29 cellular contexts compared by ENCODE assay signal in the genomic region with DNA sequence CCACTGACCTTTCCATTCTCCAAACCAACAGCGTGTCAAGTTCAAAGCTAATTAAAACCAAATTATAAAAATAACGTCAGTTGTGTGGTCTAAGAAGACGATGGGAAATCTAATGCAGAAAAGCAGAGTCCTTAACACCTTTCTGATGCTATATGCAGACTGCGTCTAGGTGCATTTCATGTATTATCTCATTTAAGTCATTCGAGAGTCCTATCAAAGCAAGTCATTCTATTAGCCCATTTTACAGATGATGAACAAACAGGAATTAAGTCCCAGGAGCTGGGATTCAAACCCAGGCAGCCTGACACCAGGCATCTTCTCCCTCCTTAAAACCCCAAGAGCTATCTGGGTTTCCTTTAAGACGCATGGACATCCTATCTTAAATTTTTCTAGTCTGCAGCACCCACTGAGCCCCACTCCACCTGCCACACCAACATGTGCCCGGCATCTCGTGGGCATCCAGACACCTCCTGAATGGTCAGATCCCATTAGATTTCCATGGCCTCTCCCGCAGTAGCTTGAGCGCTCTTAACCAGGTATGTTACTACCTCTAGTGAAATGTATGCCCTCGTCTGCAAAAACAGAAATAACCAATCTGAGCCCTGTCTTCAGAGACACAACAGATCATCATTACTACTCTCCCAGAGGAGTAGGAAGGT.
DNase-seq lines count a peak whose midpoint lies in the region; ATAC-seq, FAIRE-seq and TF ChIP-seq lines count a peak whose summit lies in the region.
"Had no signal": no experiment of that assay in that cellular context is flagged by ENCODE, and none has a peak within 500 bp of the region (broad histone marks: within the 10 kb centered on the region; RNA-seq: fewer than 3 reads in every experiment).

No MANE protein-coding gene starts in this region.

- no peaks in the 10 kb centered on the region for H4K20me1 ChIP-seq in H1 (replicated peaks in 1 of 2; ENCODE audit: control insufficient read depth in 1 of 2, insufficient read depth in 2 of 2, low read length in 2 of 2)

- no peak overlapping the region for H3K4me3 ChIP-seq in left ventricle myocardium inferior
- no peak overlapping the region for H3K4me3 ChIP-seq in H1 (ENCODE audit: extremely low read depth in 1 of 4, insufficient read depth in 2 of 4, low read depth in 3 of 4, low read length in 4 of 4)
- H3K4me3 ChIP-seq in neutrophil (ENCODE audit: low read depth in 1 of 2, low read length in 1 of 2) = no peak overlapping the region
- H3K4me3 ChIP-seq: dorsolateral prefrontal cortex, GM12878 had no signal

- H2AFZ ChIP-seq in H1 (ENCODE audit: low read length) = no peak overlapping the region
- H2AFZ ChIP-seq: parathyroid adenoma had no signal

- intact Hi-C loops in left ventricle myocardium inferior (cut with micrococcal nuclease) (loop anchor here (10.0 kb wide), 1 partner anchor 88 kb away; no protein-coding TSS in a partner anchor), Right ventricle myocardium inferior (cut with DNase I) (loop anchor here (5.0 to 10.0 kb wide), 3 partner anchors 36 to 242 kb away; no protein-coding TSS in a partner anchor)

- TF ChIP-seq EP300 in H1 (IDR thresholded peaks at IDR 0.05; ENCODE audit: borderline replicate concordance in 1 of 2, low read depth in 2 of 2, low read length in 2 of 2) = no peak

- H3K9me3 ChIP-seq in left ventricle myocardium inferior (replicated peaks) (no peaks in the 10 kb centered on the region), H1 (ENCODE audit: insufficient read depth in 2 of 2, low read depth in 1 of 2, low read length in 1 of 2) (no peaks in the 10 kb centered on the region), neutrophil (no peaks in the 10 kb centered on the region)

- TF ChIP-seq POLR2A in H1 (IDR thresholded peaks at IDR 0.05; ENCODE audit: control extremely low read depth in 1 of 2, low read depth in 2 of 2, low read length in 2 of 2) = no peak

- H2BK5ac ChIP-seq in H1 (ENCODE audit: low read depth, low read length) = no peak overlapping the region

- H2AK5ac ChIP-seq in H1 (ENCODE audit: low read depth, low read length) = 0 out of 2 replicates have a peak overlapping the region, but pooled peaks have one; percentile 8

- H3K9ac ChIP-seq in H1 (replicated peaks in 1 of 4; ENCODE audit: extremely low read depth in 1 of 4, low read depth in 3 of 4, low read length in 3 of 4) = no peak overlapping the region
- H3K9ac ChIP-seq: parathyroid adenoma had no signal

- no peak overlapping the region for H3K23ac ChIP-seq in H1 (ENCODE audit: insufficient read length)

- H3K27ac Mint-ChIP-seq in type B pancreatic cell = peak overlapping the region; percentile 44

- peaks cover 15% of the 10 kb centered on the region for H3K36me3 Mint-ChIP-seq in type B pancreatic cell
- H3K36me3 Mint-ChIP-seq: activated naive CD4-positive, alpha-beta T cell treated with anti-CD3 and anti-CD28 coated beads, Interleukin-2, amount 10 ng/mL, durations not matched to agents 7 days and 5 days had no signal

- POLR2A ChIA-PET in H1 (lab: Charles Lee; ENCODE audit: partially characterized antibody) = interaction anchor here (0.7 kb wide), 1 partner anchor 67 kb away, joined by 4 read pairs; no protein-coding TSS in a partner anchor

- H3K14ac ChIP-seq in H1 (ENCODE audit: insufficient read length) = no peak overlapping the region

- H3K4me2 ChIP-seq in H1 (ENCODE audit: insufficient read depth in 1 of 2, low read depth in 2 of 2, low read length in 2 of 2) = no peak overlapping the region

- H3K79me1 ChIP-seq in H1 (ENCODE audit: low read depth, low read length) = no peaks in the 10 kb centered on the region

- no peak overlapping the region for H4K8ac ChIP-seq in H1 (ENCODE audit: extremely low read depth, insufficient read depth, low read length)

- no peak overlapping the region for H4K91ac ChIP-seq in H1 (replicated peaks; ENCODE audit: insufficient read length, low read length)

- CTCF ChIA-PET in H1 (lab: Charles Lee; ENCODE audit: partially characterized antibody) = interaction anchor here (0.6 to 2.5 kb wide), 6 partner anchors 11 to 807 kb away, joined by 3 to 5 read pairs (median 4); no protein-coding TSS in a partner anchor

- WGBS in H1 (ENCODE audit: extremely low coverage in 1 of 2, insufficient coverage in 1 of 2, insufficient read length in 1 of 2, insufficient replicate concordance in 2 of 2, low coverage in 1 of 2, low lambda C conversion rate in 2 of 2, missing lambda C conversion rate in 1 of 2), 2 experiments = 91% methylated on average over 11 of the region's 11 CpGs; no CpG with 5 or more reads in 1 of the 2 experiments

- no peaks in the 10 kb centered on the region for H3K27me3 Mint-ChIP-seq in type B pancreatic cell
- H3K27me3 Mint-ChIP-seq: naive B cell had no signal

- no peak overlapping the region for H3K18ac ChIP-seq in H1 (ENCODE audit: extremely low read depth, low read length)

- H3K4me1 Mint-ChIP-seq in type B pancreatic cell (ENCODE audit: unreplicated experiment) = peaks cover 66% of the 10 kb centered on the region

- no peak overlapping the region for H3K4ac ChIP-seq in H1 (replicated peaks; ENCODE audit: insufficient read length, low read depth, low read length)

- no peak for DNase-seq in left ventricle myocardium inferior
- no peak for DNase-seq in Right ventricle myocardium inferior (ENCODE audit: missing footprints)
- no peak for DNase-seq in H1 (ENCODE audit: low read depth in 1 of 2, low spot score in 2 of 2)
- DNase-seq in type B pancreatic cell (ENCODE audit: extremely low spot score, unreplicated experiment) = no peak
- no peak for DNase-seq in stimulated activated CD4-positive, alpha-beta T cell treated with anti-CD3 and anti-CD28 coated beads, Interleukin-15, amount 100 ng/mL, for 24 hours
- DNase-seq in activated CD4-positive, alpha-beta T cell treated with anti-CD3 and anti-CD28 coated beads for 48 hours = no peak
- DNase-seq: ACHN; activated naive CD4-positive, alpha-beta T cell treated with anti-CD3 and anti-CD28 coated beads, Interleukin-2, amount 10 ng/mL, durations not matched to agents 7 days and 5 days; activated T-cell treated with anti-CD3 and anti-CD28 coated beads, Interleukin-2, amount 50 U/mL, for 72 hours; anterior cingulate cortex; caudate nucleus; dorsolateral prefrontal cortex; GOT3; Karpas-422; kidney glomerular epithelial cell; mammary epithelial cell; naive B cell; NCI-H1694 treated with DMSO at 0.1 percent for 48 hours; NCI-H2171; NCI-H510A treated with DMSO at 0.1 percent for 48 hours; NK-92 treated with Interleukin-12 subunit alpha and Interleukin-12 subunit beta, amount 100 ng/mL, for 24 hours; SHP77 treated with DMSO at 0.1 percent for 48 hours; substantia nigra; SW 1271 had no signal

- ATAC-seq in Right ventricle myocardium inferior (no peak), HG03469 (IDR thresholded peaks at IDR 0.05; ENCODE audit: unreplicated experiment) (no peak)

- H2BK15ac ChIP-seq in H1 (ENCODE audit: low read length) = no peak overlapping the region; the same call in 1 of the 2 replicates

- no peak for FAIRE-seq in H1 (lab: Jason Lieb, UNC)
- FAIRE-seq: TTC549 had no signal

- H3K36me3 ChIP-seq in left ventricle myocardium inferior (no peaks in the 10 kb centered on the region), H1 (ENCODE audit: control insufficient read depth in 2 of 4, insufficient read depth in 4 of 4, low read length in 3 of 4) (no peaks in the 10 kb centered on the region), neutrophil (no peaks in the 10 kb centered on the region)

- H3K23me2 ChIP-seq in H1 (ENCODE audit: low read depth, low read length) = no peaks in the 10 kb centered on the region

- no peaks in the 10 kb centered on the region for H3K9me3 Mint-ChIP-seq in type B pancreatic cell
- H3K9me3 Mint-ChIP-seq: activated naive CD4-positive, alpha-beta T cell treated with anti-CD3 and anti-CD28 coated beads, Interleukin-2, amount 10 ng/mL, durations not matched to agents 7 days and 5 days; activated T-cell treated with anti-CD3 and anti-CD28 coated beads, Interleukin-2, amount 50 U/mL, for 72 hours had no signal

- H3K79me2 ChIP-seq in H1 (ENCODE audit: control insufficient read depth in 1 of 2, insufficient read depth in 2 of 2, low read length in 2 of 2) = no peaks in the 10 kb centered on the region

- no peak for TF ChIP-seq RAD21 in H1 (IDR thresholded peaks at IDR 0.05 in 1 of 2, conservative IDR thresholded peaks at IDR 0.05 in 1 of 2; ENCODE audit: low read depth in 2 of 2, low read length in 2 of 2)

- H3K27ac ChIP-seq in left ventricle myocardium inferior (replicated peaks) (peak overlapping the region; percentile 70), H1 (ENCODE audit: low read depth, low read length) (no peak overlapping the region), neutrophil (peak overlapping the region; percentile 89)
- H3K27ac ChIP-seq: parathyroid adenoma had no signal

- H3K27me3 ChIP-seq in left ventricle myocardium inferior (ENCODE audit: low read depth) = no peaks in the 10 kb centered on the region
- no peaks in the 10 kb centered on the region for H3K27me3 ChIP-seq in H1 (replicated peaks in 1 of 4; ENCODE audit: control insufficient read depth in 3 of 4, extremely low read depth in 1 of 4, insufficient read depth in 3 of 4, low read length in 3 of 4)
- peaks cover 11% of the 10 kb centered on the region for H3K27me3 ChIP-seq in neutrophil

- no peak overlapping the region for H3K4me3 Mint-ChIP-seq in type B pancreatic cell
- H3K4me3 Mint-ChIP-seq: activated naive CD4-positive, alpha-beta T cell treated with anti-CD3 and anti-CD28 coated beads, Interleukin-2, amount 10 ng/mL, durations not matched to agents 7 days and 5 days had no signal

- no peak overlapping the region for H2BK20ac ChIP-seq in H1 (ENCODE audit: low read length)

- no peak for TF ChIP-seq CTCF in left ventricle myocardium inferior (IDR thresholded peaks at IDR 0.05; ENCODE audit: borderline replicate concordance)
- TF ChIP-seq CTCF in H1 (IDR thresholded peaks at IDR 0.05; ENCODE audit: control extremely low read depth in 1 of 3, insufficient read depth in 1 of 3, low read depth in 1 of 3, low read length in 3 of 3) = no peak
- TF ChIP-seq CTCF in neutrophil (IDR thresholded peaks at IDR 0.05) = no peak
- TF ChIP-seq CTCF in type B pancreatic cell (conservative IDR thresholded peaks at IDR 0.05) = no peak

- H3K56ac ChIP-seq in H1 (replicated peaks; ENCODE audit: insufficient read length, low read depth, low read length) = no peak overlapping the region

- no peak overlapping the region for H2BK120ac ChIP-seq in H1 (replicated peaks; ENCODE audit: low read depth, low read length)

- H3K4me1 ChIP-seq in left ventricle myocardium inferior (peaks cover 55% of the 10 kb centered on the region), H1 (replicated peaks in 1 of 4; ENCODE audit: control insufficient read depth in 3 of 4, insufficient read depth in 4 of 4, low read length in 3 of 4) (peaks cover 6 to 18% (median 9%) of the 10 kb centered on the region in 4 experiments; a peak in 6 of 7 replicates), neutrophil (ENCODE audit: control insufficient read depth in 1 of 2, insufficient read depth in 1 of 2, low read depth in 1 of 2, low read length in 1 of 2) (peaks cover 22 to 33% of the 10 kb centered on the region in 2 experiments)

- no peak overlapping the region for H2BK12ac ChIP-seq in H1 (ENCODE audit: low read depth, low read length)

- no peak overlapping the region for H4K5ac ChIP-seq in H1 (ENCODE audit: insufficient read length, low read depth, low read length)

TF ChIP-seq in H1, 55 proteins besides CTCF, POLR2A, EP300 and RAD21 (continues in another document):
- TF ChIP-seq CHD1 (IDR thresholded peaks at IDR 0.05; ENCODE audit: low read depth, low read length) = no peak
- no peak for TF ChIP-seq RFX5 (IDR thresholded peaks at IDR 0.05; ENCODE audit: borderline replicate concordance, low read depth, low read length)
